In the genomic region with DNA sequence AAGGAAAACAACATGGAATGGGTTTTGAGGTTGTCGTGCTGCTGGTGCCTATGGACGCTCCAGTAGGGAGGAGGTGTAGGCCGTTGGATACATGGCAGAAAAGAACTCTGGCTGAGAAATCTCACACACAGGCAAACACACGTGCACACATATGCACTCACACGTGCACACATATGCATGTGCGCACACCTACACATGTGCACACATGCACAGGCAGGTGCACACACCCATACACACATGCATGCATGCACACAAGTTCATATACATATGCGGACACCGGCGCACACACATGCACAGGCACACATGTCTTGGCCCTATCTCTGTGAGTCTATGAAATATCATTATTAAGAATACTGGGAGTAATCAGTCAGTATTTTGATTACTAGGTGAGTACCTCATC, we compare ENCODE assay signal across 27 cellular contexts.
DNase-seq lines count a peak whose midpoint lies in the region; ATAC-seq, FAIRE-seq and TF ChIP-seq lines count a peak whose summit lies in the region.
"Had no signal": no experiment of that assay in that cellular context is flagged by ENCODE, and none has a peak within 500 bp of the region (broad histone marks: within the 10 kb centered on the region; RNA-seq: fewer than 3 reads in every experiment).

No MANE protein-coding gene starts in this region.

- WGBS in heart right ventricle, 2 donors: 95 to 98% methylated on average over 9 of the region's 9 CpGs
- 89 to 98% methylated on average over 9 of the region's 9 CpGs for WGBS in upper lobe of left lung, 2 donors

- intact Hi-C loops in cardiac septum (cut with DNase I) (no loop called here), heart right ventricle (cut with DNase I) (loop anchor here in 1 of 10 donors (5.0 kb wide), 1 partner anchor 36 kb away; no protein-coding TSS in a partner anchor), endothelial cell of umbilical vein (cut with micrococcal nuclease) (no loop called here)

- no peaks in the 10 kb centered on the region for H3K79me2 ChIP-seq in endothelial cell of umbilical vein (ENCODE audit: control insufficient read depth, insufficient read depth, low read length)

- TF ChIP-seq EP300 in upper lobe of left lung (IDR thresholded peaks at IDR 0.05): no peak

- no peak for FAIRE-seq in endothelial cell of umbilical vein (lab: Jason Lieb, UNC)
- FAIRE-seq: A549, D721Med, GM12878, GM12892, GM18507, GM19239 had no signal

- DNase-seq in cardiac septum (ENCODE audit: low spot score) (peak; percentile 67), heart right ventricle (no peak), endothelial cell of umbilical vein (ENCODE audit: low read depth, low spot score) (no peak), upper lobe of left lung (no peak), NCI-H1694 (lab: John Stamatoyannopoulos, UW) (no peak)
- DNase-seq in stimulated activated effector memory CD8-positive, alpha-beta T cell treated with anti-CD3 and anti-CD28 coated beads, Interleukin-12 subunit alpha, Interleukin-12 subunit beta, amount 100 ng/mL, for 72 hours (ENCODE audit: low spot score in 2 of 2): no peak
- DNase-seq: AML-193; Caco-2; Calu3; CD4-positive, alpha-beta T cell; CD8-positive, alpha-beta T cell; DMS 273 treated with DMSO at 0.1 percent for 48 hours; DMS153; DMS79; DND-41; EL; GDM1 had no signal

- H3K4me3 ChIP-seq in heart right ventricle (no peak overlapping the region), endothelial cell of umbilical vein (replicated peaks in 1 of 3; ENCODE audit: insufficient read depth in 1 of 3, low read depth in 1 of 3, low read length in 3 of 3) (no peak overlapping the region), upper lobe of left lung (no peak overlapping the region)
- H3K4me3 ChIP-seq: A549; BLaER1 treated with 17β-estradiol and CSF1 and Interleukin-3, amounts not matched to agents 10 nM and 100 nM; GM12878 had no signal

- H4K20me1 ChIP-seq in endothelial cell of umbilical vein (replicated peaks; ENCODE audit: control insufficient read depth, extremely low read depth, insufficient read depth, low read length): no peaks in the 10 kb centered on the region
- H4K20me1 ChIP-seq: BLaER1 treated with 17β-estradiol and CSF1 and Interleukin-3, amounts not matched to agents 10 nM and 100 nM had no signal

- TF ChIP-seq CTCF in heart right ventricle (IDR thresholded peaks at IDR 0.05) (no peak), endothelial cell of umbilical vein (IDR thresholded peaks at IDR 0.05; ENCODE audit: extremely low read depth in 1 of 2, insufficient read depth in 1 of 2, low read depth in 1 of 2, low read length in 2 of 2) (no peak), upper lobe of left lung (IDR thresholded peaks at IDR 0.05) (no peak)

- no peaks in the 10 kb centered on the region for H3K4me1 Mint-ChIP-seq in stimulated activated effector memory CD8-positive, alpha-beta T cell treated with anti-CD3 and anti-CD28 coated beads, Interleukin-12 subunit alpha, Interleukin-12 subunit beta, amount 100 ng/mL, for 72 hours
- H3K4me1 Mint-ChIP-seq: B cell had no signal

- no peak overlapping the region for H3K4me2 ChIP-seq in endothelial cell of umbilical vein (ENCODE audit: insufficient read depth, low read length)
- H3K4me2 ChIP-seq: A549 had no signal

- no peak for TF ChIP-seq POLR2A in endothelial cell of umbilical vein (IDR thresholded peaks at IDR 0.05; ENCODE audit: low read depth, low read length)
- no peak for TF ChIP-seq POLR2A in upper lobe of left lung (IDR thresholded peaks at IDR 0.05)

- dilution Hi-C loops in endothelial cell of umbilical vein (cut with MboI; ENCODE audit: extremely low pct_ligation_motif_present, low sequenced_read_pairs): no loop called here

- CTCF ChIA-PET in endothelial cell of umbilical vein (lab: Charles Lee): no interaction called here

- ATAC-seq in heart right ventricle (no peak), upper lobe of left lung (ENCODE audit: low FRiP score in 2 of 2) (no peak)
- ATAC-seq in stimulated activated effector memory CD8-positive, alpha-beta T cell treated with anti-CD3 and anti-CD28 coated beads, Interleukin-12 subunit alpha, Interleukin-12 subunit beta, amount 100 ng/mL, for 72 hours: peak; percentile 32
- ATAC-seq: A549; CD8-positive, alpha-beta T cell; GM12878 had no signal

- no peak overlapping the region for H3K27ac Mint-ChIP-seq in stimulated activated effector memory CD8-positive, alpha-beta T cell treated with anti-CD3 and anti-CD28 coated beads, Interleukin-12 subunit alpha, Interleukin-12 subunit beta, amount 100 ng/mL, for 72 hours
- H3K27ac Mint-ChIP-seq: B cell; CD4-positive, alpha-beta T cell; CD8-positive, alpha-beta T cell had no signal

- H3K27me3 ChIP-seq in heart right ventricle: no peaks in the 10 kb centered on the region
- H3K27me3 ChIP-seq in endothelial cell of umbilical vein (ENCODE audit: control insufficient read depth in 2 of 2, insufficient read depth in 2 of 2, low read length in 2 of 2): peaks cover 7% of the 10 kb centered on the region in 2 experiments
- H3K27me3 ChIP-seq in upper lobe of left lung: no peaks in the 10 kb centered on the region
- H3K27me3 ChIP-seq: BLaER1 treated with 17β-estradiol and CSF1 and Interleukin-3, amounts not matched to agents 10 nM and 100 nM had no signal

- H2AFZ ChIP-seq in endothelial cell of umbilical vein (ENCODE audit: low read depth, low read length): no peak overlapping the region

- no peak overlapping the region for H3K9ac ChIP-seq in endothelial cell of umbilical vein (replicated peaks; ENCODE audit: extremely low read depth, insufficient read depth, low read length)
- H3K9ac ChIP-seq: BLaER1 treated with 17β-estradiol and CSF1 and Interleukin-3, amounts not matched to agents 10 nM and 100 nM had no signal

- H3K9me1 ChIP-seq in endothelial cell of umbilical vein (replicated peaks; ENCODE audit: control insufficient read depth, extremely low read depth, insufficient read depth, low read length): no peaks in the 10 kb centered on the region

- H3K9me3 ChIP-seq in heart right ventricle: peaks cover 0 to 18% (median 11%) of the 10 kb centered on the region in 11 donors
- H3K9me3 ChIP-seq in endothelial cell of umbilical vein (replicated peaks; ENCODE audit: control insufficient read depth, insufficient read depth, low read length): no peaks in the 10 kb centered on the region
- H3K9me3 ChIP-seq in upper lobe of left lung: peaks cover 0 to 11% (median 3%) of the 10 kb centered on the region in 4 donors
- H3K9me3 ChIP-seq: A549 had no signal

- no peak overlapping the region for H3K4me3 Mint-ChIP-seq in stimulated activated effector memory CD8-positive, alpha-beta T cell treated with anti-CD3 and anti-CD28 coated beads, Interleukin-12 subunit alpha, Interleukin-12 subunit beta, amount 100 ng/mL, for 72 hours
- H3K4me3 Mint-ChIP-seq: B cell; CD4-positive, alpha-beta T cell; CD8-positive, alpha-beta T cell had no signal

- H3K27ac ChIP-seq in heart right ventricle: no peak overlapping the region
- H3K27ac ChIP-seq in endothelial cell of umbilical vein (ENCODE audit: insufficient read depth, low read depth, low read length): no peak overlapping the region
- no peak overlapping the region for H3K27ac ChIP-seq in upper lobe of left lung
- H3K27ac ChIP-seq: 22Rv1; A549; BLaER1 treated with 17β-estradiol and CSF1 and Interleukin-3, amounts not matched to agents 10 nM and 100 nM; C4-2B had no signal

- no TSS peak for BruUV-seq in endothelial cell of umbilical vein (replicated peaks; lab: Mats Ljungman, UMichigan)

- H3K4me1 ChIP-seq in heart right ventricle: peaks cover 0 to 28% (median 11%) of the 10 kb centered on the region in 9 donors
- peaks cover 4% of the 10 kb centered on the region for H3K4me1 ChIP-seq in endothelial cell of umbilical vein (ENCODE audit: control insufficient read depth, extremely low read depth, insufficient read depth, low read length)
- peaks cover 0 to 3% (median 0%) of the 10 kb centered on the region in 4 donors for H3K4me1 ChIP-seq in upper lobe of left lung
- H3K4me1 ChIP-seq: A549, Caco-2 had no signal

- POLR2A ChIA-PET in endothelial cell of umbilical vein (lab: Charles Lee): no interaction called here

- peaks cover 18% of the 10 kb centered on the region for H3K9me3 Mint-ChIP-seq in stimulated activated effector memory CD8-positive, alpha-beta T cell treated with anti-CD3 and anti-CD28 coated beads, Interleukin-12 subunit alpha, Interleukin-12 subunit beta, amount 100 ng/mL, for 72 hours

- H3K36me3 Mint-ChIP-seq in stimulated activated effector memory CD8-positive, alpha-beta T cell treated with anti-CD3 and anti-CD28 coated beads, Interleukin-12 subunit alpha, Interleukin-12 subunit beta, amount 100 ng/mL, for 72 hours: no peaks in the 10 kb centered on the region
- H3K36me3 Mint-ChIP-seq: CD8-positive, alpha-beta T cell had no signal

- no peaks in the 10 kb centered on the region for H3K36me3 ChIP-seq in heart right ventricle
- H3K36me3 ChIP-seq in endothelial cell of umbilical vein (ENCODE audit: control insufficient read depth in 2 of 2, extremely low read depth in 1 of 2, insufficient read depth in 2 of 2, low read length in 2 of 2): no peaks in the 10 kb centered on the region
- H3K36me3 ChIP-seq in upper lobe of left lung: no peaks in the 10 kb centered on the region
- H3K36me3 ChIP-seq: BLaER1 treated with 17β-estradiol and CSF1 and Interleukin-3, amounts not matched to agents 10 nM and 100 nM had no signal

TF ChIP-seq in endothelial cell of umbilical vein, 7 proteins besides CTCF, POLR2A, EP300 and RAD21:
- TF ChIP-seq POLR2AphosphoS5 (IDR thresholded peaks at IDR 0.05; ENCODE audit: insufficient read depth, low read depth, low read length) (no peak), JUN (IDR thresholded peaks at IDR 0.05; ENCODE audit: borderline replicate concordance, insufficient read depth, insufficient read length, low read depth) (no peak), EZH2 (IDR thresholded peaks at IDR 0.05; ENCODE audit: borderline replicate concordance, low read depth, low read length, severe bottlenecking) (no peak)
- TF ChIP-seq, protein P1, sequence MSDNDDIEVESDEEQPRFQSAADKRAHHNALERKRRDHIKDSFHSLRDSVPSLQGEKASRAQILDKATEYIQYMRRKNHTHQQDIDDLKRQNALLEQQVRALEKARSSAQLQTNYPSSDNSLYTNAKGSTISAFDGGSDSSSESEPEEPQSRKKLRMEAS (IDR thresholded peaks at IDR 0.05; ENCODE audit: insufficient read depth, insufficient read length): peak; percentile 21
